18 cellular contexts compared by ENCODE assay signal in genomic region chr19:30689474-30689873, GRCh38.
A peak's percentile ranks its signal among the peaks of the same experiment; 100 is the strongest.
DNase-seq lines count a peak whose midpoint lies in the region; TF ChIP-seq lines count a peak whose summit lies in the region.
"Had no signal": no experiment of that assay in that cellular context is flagged by ENCODE, and none has a peak within 500 bp of the region (broad histone marks: within the 10 kb centered on the region; RNA-seq: fewer than 3 reads in every experiment).

No MANE protein-coding gene starts in this region.

- H3K27me3 ChIP-seq in H9 (ENCODE audit: insufficient read depth, low read length): no peaks in the 10 kb centered on the region

- no peak overlapping the region for H2BK12ac ChIP-seq in H9 (ENCODE audit: insufficient read length, low read depth, low read length)

- H3K9me3 Mint-ChIP-seq in H9 (no peaks in the 10 kb centered on the region), brain (no peaks in the 10 kb centered on the region), nephron progenitor cell (no peaks in the 10 kb centered on the region)
- H3K9me3 Mint-ChIP-seq: CD4-positive, alpha-beta T cell; IgD-negative memory B cell had no signal

- peaks cover 3% of the 10 kb centered on the region; the same call in 1 of the 2 replicates for H3K4me1 ChIP-seq in H9 (ENCODE audit: insufficient read depth, low read length)
- H3K4me1 ChIP-seq: Caco-2 had no signal

- no peak overlapping the region for H3T11ph ChIP-seq in H9 (ENCODE audit: low read length)

- no peak overlapping the region for H3K27ac ChIP-seq in H9 (ENCODE audit: insufficient read length, low read depth, low read length)
- H3K27ac ChIP-seq: 22Rv1, RWPE1 had no signal

- no peak overlapping the region for H2BK120ac ChIP-seq in H9 (ENCODE audit: low read depth, low read length, poor library complexity, severe bottlenecking)

- H3K27ac Mint-ChIP-seq in H9 (no peak overlapping the region; a peak in 1 of 7 replicates), brain (peak overlapping the region in 4 of 5 experiments; percentile 58 to 98 (median 90)), nephron progenitor cell (no peak overlapping the region)
- H3K27ac Mint-ChIP-seq: CD4-positive, alpha-beta T cell; IgD-negative memory B cell had no signal

- no peak overlapping the region for H3K23ac ChIP-seq in H9 (ENCODE audit: insufficient read length, low read depth, low read length)

- H3K79me2 ChIP-seq in H9 (ENCODE audit: insufficient read depth, low read length): no peaks in the 10 kb centered on the region

- H3K4me1 Mint-ChIP-seq in H9 (peaks cover 50 to 51% of the 10 kb centered on the region in 2 experiments), brain (peaks cover 100% of the 10 kb centered on the region), nephron progenitor cell (peaks cover 89% of the 10 kb centered on the region)
- H3K4me1 Mint-ChIP-seq: IgD-negative memory B cell had no signal

- no peak overlapping the region for H3K56ac ChIP-seq in H9 (ENCODE audit: insufficient read length, low read depth, low read length)

- peak; percentile 17; the same call in 1 of the 3 replicates for TF ChIP-seq CTCF in H9 (conservative IDR thresholded peaks at IDR 0.05)
- TF ChIP-seq CTCF in brain (conservative IDR thresholded peaks at IDR 0.05): peak in 1 of 2 experiments; percentile 40
- TF ChIP-seq CTCF in nephron progenitor cell (IDR thresholded peaks at IDR 0.05): peak; percentile 32

- H3K9me3 ChIP-seq in H9 (ENCODE audit: control insufficient read depth, low read depth, low read length): no peaks in the 10 kb centered on the region
- H3K9me3 ChIP-seq: Caco-2 had no signal

- H2BK20ac ChIP-seq in H9 (ENCODE audit: low read depth, low read length, poor library complexity, severe bottlenecking): no peak overlapping the region

- H2BK15ac ChIP-seq in H9 (ENCODE audit: low read depth, low read length): no peak overlapping the region

- no peaks in the 10 kb centered on the region for H4K20me1 ChIP-seq in H9 (ENCODE audit: control insufficient read depth, insufficient read depth, insufficient read length)

- H3K14ac ChIP-seq in H9 (ENCODE audit: insufficient read depth, low read length): no peak overlapping the region

- no peak overlapping the region for H3K9ac ChIP-seq in H9 (ENCODE audit: extremely low read depth, insufficient read length, low read length)

- no peaks in the 10 kb centered on the region for H3K23me2 ChIP-seq in H9 (ENCODE audit: insufficient read length, low read depth, low read length, poor library complexity, severe bottlenecking)

- H2AK5ac ChIP-seq in H9 (ENCODE audit: insufficient read length, low read length): no peak overlapping the region

- no peak overlapping the region for H3K4ac ChIP-seq in H9 (ENCODE audit: low read depth, low read length)

- H3K36me3 Mint-ChIP-seq in H9 (ENCODE audit: insufficient read depth in 1 of 3, low read depth in 3 of 3): no peaks in the 10 kb centered on the region
- no peaks in the 10 kb centered on the region for H3K36me3 Mint-ChIP-seq in brain
- no peaks in the 10 kb centered on the region for H3K36me3 Mint-ChIP-seq in nephron progenitor cell (ENCODE audit: low read depth)
- H3K36me3 Mint-ChIP-seq: IgD-negative memory B cell had no signal

- no peak overlapping the region for H2BK5ac ChIP-seq in H9 (ENCODE audit: insufficient read length, low read length)

- DNase-seq in DMS 273 (lab: John Stamatoyannopoulos, UW; ENCODE audit: unreplicated experiment) (peak; percentile 20), DMS 273 treated with DMSO at 0.1 percent for 48 hours (lab: John Stamatoyannopoulos, UW) (no peak), H9 (no peak), nephron progenitor cell (no peak), dermis blood vessel endothelial cell (no peak), activated gamma-delta T cell treated with Interleukin-2 at 50 U/mL for 16 hours (no peak), NCI-H1048 (lab: John Stamatoyannopoulos, UW) (no peak)
- DNase-seq: Caco-2; CD4-positive, alpha-beta T cell; DMS79; HCEC 1CT; Karpas-422; NCI-H1436; NCI-H2029 treated with DMSO at 0.1 percent for 48 hours had no signal

- H3K4me3 Mint-ChIP-seq in H9 (no peak overlapping the region), brain (no peak overlapping the region), nephron progenitor cell (peak overlapping the region; percentile 24)
- H3K4me3 Mint-ChIP-seq: CD4-positive, alpha-beta T cell; IgD-negative memory B cell had no signal

- no peak overlapping the region for H4K5ac ChIP-seq in H9 (ENCODE audit: insufficient read length, low read depth, low read length)

- no peak overlapping the region for H2AFZ ChIP-seq in H9 (ENCODE audit: low read length)

- no peak overlapping the region for H4K8ac ChIP-seq in H9 (replicated peaks; ENCODE audit: insufficient read length, low read depth, low read length)

- no peak overlapping the region for H3K18ac ChIP-seq in H9 (ENCODE audit: insufficient read length, low read depth, low read length)

- H4K91ac ChIP-seq in H9 (ENCODE audit: insufficient read length, low read depth, low read length): no peak overlapping the region

- H3K27me3 Mint-ChIP-seq in H9 (ENCODE audit: low read depth) (no peaks in the 10 kb centered on the region), brain (peaks cover 4% of the 10 kb centered on the region), nephron progenitor cell (ENCODE audit: low read depth, poor library complexity) (peaks cover 3% of the 10 kb centered on the region)

- no peaks in the 10 kb centered on the region for H3K79me1 ChIP-seq in H9 (ENCODE audit: insufficient read depth, low read depth, low read length, poor library complexity, severe bottlenecking)

- WGBS in H9 (ENCODE audit: extremely low coverage, insufficient read length, low lambda C conversion rate): no CpG with 5 or more reads among the region's 4 CpGs

- H3K4me2 ChIP-seq in H9 (ENCODE audit: insufficient read depth, insufficient read length, low read length): no peak overlapping the region

Comparison
In these comparisons a context has a peak if more than half of its experiments do, and no peak if none do; other contexts are left out.
1. H3K27ac Mint-ChIP-seq: peak in brain (4 of 5); none in H9 (0 of 3) and nephron progenitor cell (single experiment).